Comparison of ENCODE assay signal across 23 cellular contexts in genomic region chr9:69653261-69653660, GRCh38.
"Had no signal": no experiment of that assay in that cellular context is flagged by ENCODE, and none has a peak within 500 bp of the region (broad histone marks: within the 10 kb centered on the region; RNA-seq: fewer than 3 reads in every experiment).

No MANE protein-coding gene starts in this region.

- H3K4me3 ChIP-seq: colonic mucosa, dorsolateral prefrontal cortex, esophagus muscularis mucosa, gastrocnemius medialis, heart right ventricle, left ventricle myocardium inferior, lower lobe of right lung, mucosa of descending colon had no signal

- H3K27ac Mint-ChIP-seq: dendritic cell treated with granulocyte-macrophage colony-stimulating factor and Interleukin-4, amounts not matched to agents 40 ng/mL and 50 ng/mL, for 4 days; mesothelial cell of epicardium; naive B cell had no signal

- H3K27me3 ChIP-seq: colonic mucosa, dorsolateral prefrontal cortex, esophagus muscularis mucosa, foreskin keratinocyte, gastrocnemius medialis, heart right ventricle had no signal

- H3K27me3 Mint-ChIP-seq: dendritic cell treated with granulocyte-macrophage colony-stimulating factor and Interleukin-4, amounts not matched to agents 40 ng/mL and 50 ng/mL, for 4 days had no signal

- FAIRE-seq: endothelial cell of umbilical vein, islet of Langerhans, keratinocyte had no signal

- H3K9me3 ChIP-seq: colonic mucosa, esophagus muscularis mucosa, gastrocnemius medialis, heart right ventricle, left ventricle myocardium inferior, lower lobe of right lung, mucosa of descending colon had no signal

- ATAC-seq: foreskin keratinocyte, gastrocnemius medialis, heart right ventricle, left cardiac atrium, lower lobe of right lung, mucosa of descending colon had no signal

- H3K4me1 Mint-ChIP-seq: naive B cell had no signal

- H3K4me3 Mint-ChIP-seq: dendritic cell treated with granulocyte-macrophage colony-stimulating factor and Interleukin-4, amounts not matched to agents 40 ng/mL and 50 ng/mL, for 4 days; mesothelial cell of epicardium; naive B cell had no signal

- H3K4me1 ChIP-seq: colonic mucosa, esophagus muscularis mucosa, foreskin keratinocyte, gastrocnemius medialis, heart right ventricle, left ventricle myocardium inferior, lower lobe of right lung had no signal

- H3K27ac ChIP-seq: colonic mucosa, dorsolateral prefrontal cortex, esophagus muscularis mucosa, foreskin keratinocyte, gastrocnemius medialis, heart right ventricle, left ventricle myocardium inferior, lower lobe of right lung had no signal

- DNase-seq: colonic mucosa; cortex of kidney; dorsolateral prefrontal cortex; effector CD4-positive, alpha-beta T cell; effector memory CD4-positive, alpha-beta T cell; foreskin keratinocyte; gastrocnemius medialis; glutamatergic neuron; head of caudate nucleus; heart right ventricle; hippocampal formation; left cardiac atrium; left ventricle myocardium inferior; lower lobe of right lung; mesenchymal stem cell; mucosa of descending colon; naive B cell had no signal

- H3K36me3 Mint-ChIP-seq: mesothelial cell of epicardium, naive B cell had no signal

- H3K9me3 Mint-ChIP-seq: dendritic cell treated with granulocyte-macrophage colony-stimulating factor and Interleukin-4, amounts not matched to agents 40 ng/mL and 50 ng/mL, for 4 days; mesothelial cell of epicardium had no signal

- H3K36me3 ChIP-seq: colonic mucosa, esophagus muscularis mucosa, gastrocnemius medialis, heart right ventricle, left ventricle myocardium inferior, lower lobe of right lung had no signal
